Comparison of ENCODE assay signal across 1 cellular context in genomic region chr1:186896211-186896610, GRCh38.
TF ChIP-seq lines count a peak whose summit lies in the region.

No MANE protein-coding gene starts in this region.

TF ChIP-seq in A549, 52 proteins besides CTCF, POLR2A, EP300 and RAD21 (continued from another document):
- TF ChIP-seq ATOH8 (CRISPR knock-in tag; IDR thresholded peaks at IDR 0.05; ENCODE audit: low read depth): no peak
- no peak for TF ChIP-seq MAFK (IDR thresholded peaks at IDR 0.05; ENCODE audit: partially characterized antibody)
- no peak for TF ChIP-seq TP53 (CRISPR knock-in tag; IDR thresholded peaks at IDR 0.05)
- no peak for TF ChIP-seq JUN (IDR thresholded peaks at IDR 0.05)
- TF ChIP-seq USF2 (IDR thresholded peaks at IDR 0.05): no peak
